1 cellular context compared by ENCODE assay signal in genomic region chr17:56257075-56257474, GRCh38.
TF ChIP-seq lines count a peak whose summit lies in the region.

No MANE protein-coding gene starts in this region.

TF ChIP-seq in A549, 52 proteins besides CTCF, POLR2A, EP300 and RAD21 (continued from another document):
- no peak for TF ChIP-seq HMGXB4 (CRISPR knock-in tag; IDR thresholded peaks at IDR 0.05; ENCODE audit: borderline replicate concordance)
- TF ChIP-seq ELK1 (IDR thresholded peaks at IDR 0.05; ENCODE audit: low read depth, low read length), result no peak
- TF ChIP-seq, protein P1, sequence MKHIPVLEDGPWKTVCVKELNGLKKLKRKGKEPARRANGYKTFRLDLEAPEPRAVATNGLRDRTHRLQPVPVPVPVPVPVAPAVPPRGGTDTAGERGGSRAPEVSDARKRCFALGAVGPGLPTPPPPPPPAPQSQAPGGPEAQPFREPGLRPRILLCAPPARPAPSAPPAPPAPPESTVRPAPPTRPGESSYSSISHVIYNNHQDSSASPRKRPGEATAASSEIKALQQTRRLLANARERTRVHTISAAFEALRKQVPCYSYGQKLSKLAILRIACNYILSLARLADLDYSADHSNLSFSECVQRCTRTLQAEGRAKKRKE (CRISPR knock-in tag; IDR thresholded peaks at IDR 0.05; ENCODE audit: low read depth), result no peak
- TF ChIP-seq RCOR1 (IDR thresholded peaks at IDR 0.05; ENCODE audit: low read depth, low read length), result no peak
- no peak for TF ChIP-seq RFX5 (IDR thresholded peaks at IDR 0.05)
- no peak for TF ChIP-seq TP53 (CRISPR knock-in tag; IDR thresholded peaks at IDR 0.05)
- no peak for TF ChIP-seq POLR2AphosphoS2 (conservative IDR thresholded peaks at IDR 0.05; ENCODE audit: low read length)
- TF ChIP-seq EHMT2 (IDR thresholded peaks at IDR 0.05; ENCODE audit: low read depth), result no peak
- TF ChIP-seq, protein P2, sequence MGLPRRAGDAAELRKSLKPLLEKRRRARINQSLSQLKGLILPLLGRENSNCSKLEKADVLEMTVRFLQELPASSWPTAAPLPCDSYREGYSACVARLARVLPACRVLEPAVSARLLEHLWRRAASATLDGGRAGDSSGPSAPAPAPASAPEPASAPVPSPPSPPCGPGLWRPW (IDR thresholded peaks at IDR 0.05), result no peak
